1 cellular context compared by ENCODE assay signal in genomic region chr17:81306898-81307510, GRCh38.
TF ChIP-seq lines count a peak whose summit lies in the region.

No MANE protein-coding gene starts in this region.

TF ChIP-seq in HCT116, 20 proteins besides CTCF, POLR2A, EP300 and RAD21 (continued from another document):
- TF ChIP-seq EZH2 (IDR thresholded peaks at IDR 0.05) (no peak), SRF (IDR thresholded peaks at IDR 0.05; ENCODE audit: low read depth) (no peak), EGR1 (IDR thresholded peaks at IDR 0.05; ENCODE audit: low read depth) (no peak), ELF1 (IDR thresholded peaks at IDR 0.05; ENCODE audit: borderline replicate concordance, low read depth) (no peak)
TF ChIP-seq in HCT116: peak in this region for 0.
